In the genomic region with DNA sequence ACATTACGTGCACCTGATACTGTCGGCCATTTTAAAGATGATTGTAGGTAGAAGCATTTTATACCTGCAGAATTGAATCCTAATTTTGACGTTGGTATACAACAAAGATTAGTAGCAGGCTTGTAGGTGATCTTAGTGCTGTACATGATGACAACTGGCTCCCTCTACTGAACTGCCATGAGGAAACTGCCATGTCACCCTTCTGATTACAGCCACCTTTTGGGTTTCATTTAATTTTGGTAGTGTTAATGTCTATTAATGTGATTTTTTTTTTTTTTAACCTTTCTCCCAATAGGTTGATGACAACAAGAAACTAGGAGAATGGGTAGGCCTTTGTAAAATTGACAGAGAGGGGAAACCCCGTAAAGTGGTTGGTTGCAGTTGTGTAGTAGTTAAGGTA, we compare ENCODE assay signal across 9 cellular contexts. TPM values are rescaled to one million over a fixed set of nuclear protein-coding genes. Genes with fewer than 3 reads are reported as not detected.
DNase-seq lines count a peak whose midpoint lies in the region; ATAC-seq, FAIRE-seq and TF ChIP-seq lines count a peak whose summit lies in the region.
"Had no signal": no experiment of that assay in that cellular context is flagged by ENCODE, and none has a peak within 500 bp of the region (broad histone marks: within the 10 kb centered on the region; RNA-seq: fewer than 3 reads in every experiment).

No MANE protein-coding gene starts in this region.

- in situ Hi-C loops in K562 (cut with MboI), result loop anchor here (25.0 kb wide), 2 partner anchors 1179 to 1246 kb away; partner anchors contain the start of genes ENPP3, MED23 and SLC2A12

- TF ChIP-seq EP300 in K562 (IDR thresholded peaks at IDR 0.05; ENCODE audit: low read length), result no peak

- no peaks in the 10 kb centered on the region for H3K27me3 ChIP-seq in K562 (ENCODE audit: control insufficient read depth in 2 of 2, insufficient read depth in 2 of 2, low read length in 2 of 2)
- no peaks in the 10 kb centered on the region for H3K27me3 ChIP-seq in testis

- H3K4me3 ChIP-seq in K562 (peak overlapping the region; percentile 76; the same call in 1 of the 2 replicates), testis (no peak overlapping the region)

- peaks cover 56% of the 10 kb centered on the region for H3K79me2 ChIP-seq in K562 (ENCODE audit: control insufficient read depth, insufficient read depth, low read length)

- H4K20me1 ChIP-seq in K562 (replicated peaks; ENCODE audit: control insufficient read depth, insufficient read depth, low read length), result peaks cover 42% of the 10 kb centered on the region

- peak overlapping the region in 1 of 2 experiments; percentile 99; a peak in 2 of 4 replicates for H3K9ac ChIP-seq in K562 (ENCODE audit: insufficient read depth in 1 of 2, low read depth in 2 of 2, low read length in 2 of 2)

- H3K36me3 ChIP-seq in K562 (ENCODE audit: control insufficient read depth, insufficient read depth, low read length) (peaks cover 41% of the 10 kb centered on the region), testis (ENCODE audit: low read depth, missing control alignments) (no peaks in the 10 kb centered on the region)

- TF ChIP-seq RAD21 in K562 (CRISPR knock-in tag; conservative IDR thresholded peaks at IDR 0.05 in 1 of 2, IDR thresholded peaks at IDR 0.05 in 1 of 2), result no peak

- H3K9me3 ChIP-seq in K562 (replicated peaks; ENCODE audit: control insufficient read depth, insufficient read depth, low read depth, low read length) (no peaks in the 10 kb centered on the region), testis (no peaks in the 10 kb centered on the region)

- DNase-seq in Calu3, result no peak
- peak in 3 of 4 experiments; percentile 21 to 36 (median 22) for DNase-seq in K562 (ENCODE audit: extremely low read depth in 1 of 4, low spot score in 3 of 4)
- DNase-seq in natural killer cell treated with Interleukin-12 subunit alpha and Interleukin-12 subunit beta and Interleukin-15 and Interleukin-18, amount 100 ng/mL, for 72 hours (ENCODE audit: low spot score), result no peak
- no peak for DNase-seq in testis
- no peak for DNase-seq in cortex of kidney (lab: John Stamatoyannopoulos, UW)
- DNase-seq: NCI-H69 had no signal

- POLR2A ChIA-PET in K562 (lab: Yijun Ruan, JAX), result interaction anchor here (0.6 to 3.1 kb wide), 5 partner anchors 9 to 716 kb away, joined by 3 to 43 read pairs (median 3); no protein-coding TSS in a partner anchor

- FAIRE-seq in K562 (lab: Jason Lieb, UNC), result no peak

- peak; percentile 29; the same call in 1 of the 2 replicates for TF ChIP-seq POLR2A in K562 (conservative IDR thresholded peaks at IDR 0.05)
- no peak for TF ChIP-seq POLR2A in testis (IDR thresholded peaks at IDR 0.05)
- no peak for TF ChIP-seq POLR2A in GM18505 (IDR thresholded peaks at IDR 0.05; ENCODE audit: borderline replicate concordance, extremely low read depth, insufficient read depth, insufficient read length)

- 16% methylated on average over 4 of the region's 4 CpGs for WGBS in K562 (ENCODE audit: insufficient coverage, low coverage, missing lambda C conversion rate)
- WGBS in testis, 2 donors, result 63 to 74% methylated on average over 4 of the region's 4 CpGs

- H2AFZ ChIP-seq in K562 (ENCODE audit: low read depth, low read length), result no peak overlapping the region

- H3K27ac ChIP-seq in K562 (ENCODE audit: extremely low read depth, low read depth, low read length) (peak overlapping the region; percentile 52), testis (no peak overlapping the region)

- H3K4me1 ChIP-seq in K562 (replicated peaks in 1 of 2; ENCODE audit: control insufficient read depth in 2 of 2, insufficient read depth in 2 of 2, low read length in 2 of 2) (peaks cover 3 to 27% of the 10 kb centered on the region in 2 experiments; a peak in 3 of 5 replicates), testis (peaks cover 13% of the 10 kb centered on the region)

- TF ChIP-seq CTCF in Calu3 (IDR thresholded peaks at IDR 0.05; ENCODE audit: unreplicated experiment) (no peak), LNCAP (IDR thresholded peaks at IDR 0.05) (peak; percentile 30; the same call in 1 of the 2 replicates), K562 (IDR thresholded peaks at IDR 0.05 in 2 of 3, conservative IDR thresholded peaks at IDR 0.05 in 1 of 3; ENCODE audit: insufficient read depth in 2 of 3, low read depth in 1 of 3, low read length in 3 of 3) (peak in 2 of 3 experiments; percentile 7 to 12; a peak in 2 of 6 replicates), testis (IDR thresholded peaks at IDR 0.05) (no peak)

- no peaks in the 10 kb centered on the region for H3K9me3 Mint-ChIP-seq in Calu3 (ENCODE audit: low read depth, unreplicated experiment)
- no peaks in the 10 kb centered on the region for H3K9me3 Mint-ChIP-seq in natural killer cell treated with Interleukin-12 subunit alpha and Interleukin-12 subunit beta and Interleukin-15 and Interleukin-18, amount 100 ng/mL, for 72 hours

- peaks cover 93% of the 10 kb centered on the region for H3K36me3 Mint-ChIP-seq in Calu3 (ENCODE audit: insufficient read depth, unreplicated experiment)
- peaks cover 51% of the 10 kb centered on the region for H3K36me3 Mint-ChIP-seq in natural killer cell treated with Interleukin-12 subunit alpha and Interleukin-12 subunit beta and Interleukin-15 and Interleukin-18, amount 100 ng/mL, for 72 hours

- H3K9me1 ChIP-seq in K562 (ENCODE audit: control insufficient read depth, insufficient read depth, low read length), result no peaks in the 10 kb centered on the region

- H3K27ac Mint-ChIP-seq in Calu3 (ENCODE audit: unreplicated experiment), result peak overlapping the region; percentile 98
- peak overlapping the region; percentile 92 to 98 for H3K27ac Mint-ChIP-seq in natural killer cell treated with Interleukin-12 subunit alpha and Interleukin-12 subunit beta and Interleukin-15 and Interleukin-18, amount 100 ng/mL, for 72 hours

- intact Hi-C loops in Calu3 (cut with micrococcal nuclease; ENCODE audit: unreplicated experiment) (no loop called here), K562 (cut with micrococcal nuclease) (no loop called here), testis (cut with DNase I; ENCODE audit: low total_unique reads) (no loop called here)

- CTCF ChIA-PET in Calu3 (lab: Charles Lee), result interaction anchor here (0.6 kb wide), 1 partner anchor 49 kb away, joined by 3 read pairs; no protein-coding TSS in a partner anchor
- CTCF ChIA-PET in K562 (lab: Yijun Ruan, JAX; ENCODE audit: low intra/inter-chr PET ratio), result no interaction called here

- peak overlapping the region; percentile 98 for H3K4me2 ChIP-seq in K562 (ENCODE audit: insufficient read depth, low read length)

- no TSS peak for BruUV-seq in Calu3 (replicated peaks; lab: Mats Ljungman, UMichigan)
- no TSS peak for BruUV-seq in K562 (replicated peaks; lab: Mats Ljungman, UMichigan)

- peak overlapping the region; percentile 84 for H3K4me3 Mint-ChIP-seq in Calu3 (ENCODE audit: low read depth, unreplicated experiment)
- peak overlapping the region; percentile 92 for H3K4me3 Mint-ChIP-seq in natural killer cell treated with Interleukin-12 subunit alpha and Interleukin-12 subunit beta and Interleukin-15 and Interleukin-18, amount 100 ng/mL, for 72 hours

- ATAC-seq in K562, result no peak
- ATAC-seq in natural killer cell treated with Interleukin-12 subunit alpha and Interleukin-12 subunit beta and Interleukin-15 and Interleukin-18, amount 100 ng/mL, for 72 hours, result no peak
- ATAC-seq in HG02970 (IDR thresholded peaks at IDR 0.05; ENCODE audit: low FRiP score, unreplicated experiment), result no peak
- ATAC-seq in GM18505 (IDR thresholded peaks at IDR 0.05; ENCODE audit: unreplicated experiment), result no peak

- H3K4me1 Mint-ChIP-seq in Calu3 (ENCODE audit: low read depth, unreplicated experiment), result peaks cover 38% of the 10 kb centered on the region
- peaks cover 59 to 66% of the 10 kb centered on the region in 2 donors for H3K4me1 Mint-ChIP-seq in natural killer cell treated with Interleukin-12 subunit alpha and Interleukin-12 subunit beta and Interleukin-15 and Interleukin-18, amount 100 ng/mL, for 72 hours (ENCODE audit: low read depth in 2 of 2)

- H3K27me3 Mint-ChIP-seq in Calu3 (ENCODE audit: unreplicated experiment), result no peaks in the 10 kb centered on the region
- H3K27me3 Mint-ChIP-seq in natural killer cell treated with Interleukin-12 subunit alpha and Interleukin-12 subunit beta and Interleukin-15 and Interleukin-18, amount 100 ng/mL, for 72 hours, result no peaks in the 10 kb centered on the region

RNA-seq across cellular contexts. Expression of gene RPS12, which starts 2.3 kb away (rescaled TPM):
- total RNA-seq in Calu3 (2022) (1,002 and 1,082 TPM in 2 replicates), K562 (2014; rRNA removed) (2,497 and 2,891 TPM in 2 replicates), K562 (2014; rRNA removed; fragmentation: Illumina TruSeq; extraction: Trizol) (3,394 and 3,487 TPM in 2 replicates), K562 (2015; rRNA removed; fragmentation: Illumina TruSeq; extraction: Trizol) (2,347 and 2,541 TPM in 2 replicates), K562 (2021) (1,973 and 2,048 TPM in 2 replicates), testis (1,000 to 10,000 TPM in 1 of 2 donors, 100 to 1,000 TPM in 1; 451 to 1,185 TPM)
- 363 and 458 TPM in 2 replicates for total RNA-seq in K562 (2011; cell fraction: chromatin; rRNA removed; ENCODE audit: low replicate concordance)
- total RNA-seq in K562 (2011; cell fraction: nucleolus; rRNA removed), result 943 and 1,017 TPM in 2 replicates
- 1,246 and 2,729 TPM in 2 replicates for total RNA-seq in K562 (2011; cell fraction: nucleoplasm; rRNA removed)
- polyA plus RNA-seq in K562 (2011; rRNA removed) (5,249 and 6,224 TPM in 2 replicates), K562 (2014; fragmentation: Illumina TruSeq; extraction: Trizol) (1,443 and 1,772 TPM in 2 replicates), K562 (2014; fragmentation: Nextera tagmentation; extraction: Ambion mirVana) (1,000 to 10,000 TPM; 2,016 to 3,006 TPM), K562 (2014; rRNA removed) (2,945 and 3,407 TPM in 2 replicates), testis (ENCODE audit: insufficient read depth, low read depth, low replicate concordance) (1,417 TPM)
- polyA plus RNA-seq in K562 (2011; cell fraction: cytosol; rRNA removed), result 7,336 and 9,426 TPM in 2 replicates
- 1,942 and 2,998 TPM in 2 replicates for polyA plus RNA-seq in K562 (2011; cell fraction: nucleus; rRNA removed)
- 4,153 and 5,760 TPM in 2 replicates for polyA plus RNA-seq in K562 (2012)
- 3,452 and 4,777 TPM in 2 replicates for polyA minus RNA-seq in K562 (2011; rRNA and poly(A)+ RNA removed)
- 1,188 and 1,495 TPM in 2 replicates for polyA minus RNA-seq in K562 (2011; cell fraction: cytosol; rRNA and poly(A)+ RNA removed)
- polyA minus RNA-seq in K562 (2011; cell fraction: nucleus; rRNA and poly(A)+ RNA removed), result 441 and 725 TPM in 2 replicates
- 1,000 to 10,000 TPM in 1 of 2 donors, 100 to 1,000 TPM in 1; 832 to 1,576 TPM for total RNA-seq in natural killer cell treated with Interleukin-12 subunit alpha and Interleukin-12 subunit beta and Interleukin-15 and Interleukin-18, amount 100 ng/mL, for 72 hours

RNA-seq across cellular contexts. Expression of gene SLC18B1, which starts 18.2 kb away (rescaled TPM):
- total RNA-seq in Calu3 (2022) (23.9 and 25.9 TPM in 2 replicates), K562 (2014; rRNA removed) (26.4 and 28.2 TPM in 2 replicates), K562 (2014; rRNA removed; fragmentation: Illumina TruSeq; extraction: Trizol) (44.7 and 49.6 TPM in 2 replicates), K562 (2015; rRNA removed; fragmentation: Illumina TruSeq; extraction: Trizol) (19.5 and 23.5 TPM in 2 replicates), K562 (2021) (33.2 and 37.5 TPM in 2 replicates), testis (1 to 10 TPM; 2.4 to 3.6 TPM)
- total RNA-seq in K562 (2011; cell fraction: chromatin; rRNA removed; ENCODE audit: low replicate concordance), result 47.9 and 106 TPM in 2 replicates
- total RNA-seq in K562 (2011; cell fraction: nucleolus; rRNA removed), result 38.9 and 46.3 TPM in 2 replicates
- 71.7 and 73.2 TPM in 2 replicates for total RNA-seq in K562 (2011; cell fraction: nucleoplasm; rRNA removed)
- polyA plus RNA-seq in K562 (2011; rRNA removed) (25.7 and 49.1 TPM in 2 replicates), K562 (2014; fragmentation: Illumina TruSeq; extraction: Trizol) (35.6 and 41.5 TPM in 2 replicates), K562 (2014; fragmentation: Nextera tagmentation; extraction: Ambion mirVana) (10 to 100 TPM; 10.4 to 14.5 TPM), K562 (2014; rRNA removed) (32.0 and 39.9 TPM in 2 replicates), testis (ENCODE audit: insufficient read depth, low read depth, low replicate concordance) (7.5 TPM)
- polyA plus RNA-seq in K562 (2011; cell fraction: cytosol; rRNA removed), result 11.0 and 21.9 TPM in 2 replicates
- 29.5 and 34.9 TPM in 2 replicates for polyA plus RNA-seq in K562 (2011; cell fraction: nucleus; rRNA removed)
- 18.7 and 20.2 TPM in 2 replicates for polyA plus RNA-seq in K562 (2012)
- polyA minus RNA-seq in K562 (2011; rRNA and poly(A)+ RNA removed), result 27.6 and 41.0 TPM in 2 replicates
- 7.1 and 12.8 TPM in 2 replicates for polyA minus RNA-seq in K562 (2011; cell fraction: cytosol; rRNA and poly(A)+ RNA removed)
- 11.2 and 11.9 TPM in 2 replicates for polyA minus RNA-seq in K562 (2011; cell fraction: nucleus; rRNA and poly(A)+ RNA removed)
- total RNA-seq in natural killer cell treated with Interleukin-12 subunit alpha and Interleukin-12 subunit beta and Interleukin-15 and Interleukin-18, amount 100 ng/mL, for 72 hours, result 1 to 10 TPM; 2.9 to 5.6 TPM

RNA-seq across cellular contexts. Expression of gene VNN2, which starts 59.0 kb away (rescaled TPM):
- total RNA-seq in Calu3 (2022) (18.1 and 21.5 TPM in 2 replicates), K562 (2014; rRNA removed) (0.20 TPM in 1 of 2 replicates, not detected in the other), K562 (2014; rRNA removed; fragmentation: Illumina TruSeq; extraction: Trizol) (0.13 and 0.29 TPM in 2 replicates), K562 (2015; rRNA removed; fragmentation: Illumina TruSeq; extraction: Trizol) (0.36 and 0.64 TPM in 2 replicates), K562 (2021) (0.11 and 0.27 TPM in 2 replicates), testis (under 1 TPM; 0.31 to 0.47 TPM)
- total RNA-seq in K562 (2011; cell fraction: chromatin; rRNA removed; ENCODE audit: low replicate concordance), result not detected in 2 replicates
- not detected in 2 replicates for total RNA-seq in K562 (2011; cell fraction: nucleolus; rRNA removed)
- total RNA-seq in K562 (2011; cell fraction: nucleoplasm; rRNA removed), result not detected in 2 replicates
- polyA plus RNA-seq in K562 (2011; rRNA removed) (0.08 and 0.20 TPM in 2 replicates), K562 (2014; fragmentation: Illumina TruSeq; extraction: Trizol) (0.19 and 0.27 TPM in 2 replicates), K562 (2014; fragmentation: Nextera tagmentation; extraction: Ambion mirVana) (under 1 TPM; 0.21 to 0.34 TPM), K562 (2014; rRNA removed) (0.12 and 1.6 TPM in 2 replicates), testis (ENCODE audit: insufficient read depth, low read depth, low replicate concordance) (2.0 TPM)
- 0.06 TPM in 1 of 2 replicates, not detected in the other for polyA plus RNA-seq in K562 (2011; cell fraction: cytosol; rRNA removed)
- polyA plus RNA-seq in K562 (2011; cell fraction: nucleus; rRNA removed), result not detected in 2 replicates
- polyA plus RNA-seq in K562 (2012), result 0.22 and 0.60 TPM in 2 replicates
- not detected in 2 replicates for polyA minus RNA-seq in K562 (2011; rRNA and poly(A)+ RNA removed)
- not detected in 2 replicates for polyA minus RNA-seq in K562 (2011; cell fraction: cytosol; rRNA and poly(A)+ RNA removed)
- polyA minus RNA-seq in K562 (2011; cell fraction: nucleus; rRNA and poly(A)+ RNA removed), result not detected in 2 replicates
- total RNA-seq in natural killer cell treated with Interleukin-12 subunit alpha and Interleukin-12 subunit beta and Interleukin-15 and Interleukin-18, amount 100 ng/mL, for 72 hours, result 10 to 100 TPM; 28.9 to 30.8 TPM

Comparison
In these comparisons a context has a peak if more than half of its experiments do, and no peak if none do; other contexts are left out.
1. DNase-seq: peak in K562 (3 of 4); none in Calu3 (single experiment), natural killer cell treated with Interleukin-12 subunit alpha and Interleukin-12 subunit beta and Interleukin-15 and Interleukin-18, amount 100 ng/mL, for 72 hours (single experiment), testis (single experiment) and cortex of kidney (single experiment).
2. CTCF ChIP-seq: peak in LNCAP (single experiment) and K562 (2 of 3); none in Calu3 (single experiment) and testis (0 of 3).
3. RNA of gene VNN2, which starts 59.0 kb away (total RNA-seq): 28.9 to 30.8 TPM in natural killer cell treated with Interleukin-12 subunit alpha and Interleukin-12 subunit beta and Interleukin-15 and Interleukin-18, amount 100 ng/mL, for 72 hours and 18.1 to 21.5 TPM in Calu3; 0.31 to 0.47 TPM in testis and 0.11 to 0.64 TPM in K562; every median in the first group is over 10 times any median in the second.